In genomic region chr5:55344392-55344992, GRCh38 we compare ENCODE assay signal across 8 cellular contexts. TPM values are rescaled to one million over a fixed set of nuclear protein-coding genes. Genes with fewer than 3 reads are reported as not detected.
DNase-seq lines count a peak whose midpoint lies in the region; ATAC-seq, FAIRE-seq and TF ChIP-seq lines count a peak whose summit lies in the region.

No MANE protein-coding gene starts in this region.

- no peaks in the 10 kb centered on the region; the same call in 1 of the 2 replicates for H3K9me3 ChIP-seq in Loucy (ENCODE audit: insufficient read depth, low read depth, low read length)
- no peaks in the 10 kb centered on the region for H3K9me3 ChIP-seq in lower lobe of right lung

- TF ChIP-seq CTCF in Loucy (conservative IDR thresholded peaks at IDR 0.05; ENCODE audit: low read length) (peak; percentile 94), lower lobe of right lung (IDR thresholded peaks at IDR 0.05) (peak; percentile 87)

- peak; percentile 25 for DNase-seq in GM04504 (ENCODE audit: low read depth)
- DNase-seq in activated CD4-positive, alpha-beta T cell treated with anti-CD3 and anti-CD28 coated beads for 4 hours, result peak; percentile 33 to 75
- DNase-seq in lower lobe of right lung, result no peak
- DNase-seq in stimulated activated CD8-positive, alpha-beta memory T cell treated with anti-CD3 and anti-CD28 coated beads, Interleukin-15, amount 100 ng/mL, for 1 hour (ENCODE audit: low read depth), result peak; percentile 44

- no peak overlapping the region for H3K9ac ChIP-seq in Loucy (ENCODE audit: low read depth, low read length, poor library complexity, severe bottlenecking)

- intact Hi-C loops in lower lobe of right lung (cut with DNase I), result no loop called here

- peak; percentile 83 for FAIRE-seq in colon (lab: Jason Lieb, UNC)

- no peak overlapping the region for H3K4me2 ChIP-seq in Loucy (ENCODE audit: low read depth, low read length, poor library complexity, severe bottlenecking)

- no peaks in the 10 kb centered on the region for H3K9me2 ChIP-seq in Loucy (replicated peaks; ENCODE audit: low read depth, low read length)

- peaks cover 4% of the 10 kb centered on the region for H4K20me1 ChIP-seq in Loucy (ENCODE audit: insufficient read depth, low read length, poor library complexity, severe bottlenecking)

- H3K4me1 ChIP-seq in Loucy (ENCODE audit: insufficient read depth, low read length, poor library complexity, severe bottlenecking), result no peaks in the 10 kb centered on the region
- H3K4me1 ChIP-seq in lower lobe of right lung, result no peaks in the 10 kb centered on the region

- no peaks in the 10 kb centered on the region for H3F3A ChIP-seq in Loucy (ENCODE audit: low read depth)

- H3K79me2 ChIP-seq in Loucy (ENCODE audit: insufficient read depth, low read length), result peaks cover 10% of the 10 kb centered on the region; the same call in 1 of the 2 replicates

- no peaks in the 10 kb centered on the region for H3K27me3 ChIP-seq in Loucy (ENCODE audit: insufficient read depth, low read length, poor library complexity, severe bottlenecking)
- no peaks in the 10 kb centered on the region for H3K27me3 ChIP-seq in lower lobe of right lung (ENCODE audit: low read depth)

- ATAC-seq in lower lobe of right lung, result no peak
- no peak for ATAC-seq in GM19397 (IDR thresholded peaks at IDR 0.05; ENCODE audit: unreplicated experiment)
- no peak for ATAC-seq in HG02884 (IDR thresholded peaks at IDR 0.05; ENCODE audit: unreplicated experiment)

- H3K4me3 ChIP-seq in Loucy (ENCODE audit: low read length, poor library complexity, severe bottlenecking) (no peak overlapping the region), lower lobe of right lung (no peak overlapping the region)

- H3K36me3 ChIP-seq in Loucy (ENCODE audit: insufficient read depth, low read length) (peaks cover 95% of the 10 kb centered on the region), lower lobe of right lung (peaks cover 84% of the 10 kb centered on the region)

- H3K27ac ChIP-seq in lower lobe of right lung, result no peak overlapping the region

- no peak overlapping the region for H2AFZ ChIP-seq in Loucy (ENCODE audit: low read length)

RNA-seq across cellular contexts. Expression of gene MTREX, which starts 36.7 kb away (rescaled TPM):
- total RNA-seq in lower lobe of right lung, result 57.0 TPM

RNA-seq across cellular contexts. Expression of gene DHX29, which starts 37.0 kb away (rescaled TPM):
- 22.2 TPM for total RNA-seq in lower lobe of right lung
